23 cellular contexts compared by ENCODE assay signal in genomic region chr1:43583058-43583457, GRCh38. TPM values are rescaled to one million over a fixed set of nuclear protein-coding genes. Genes with fewer than 3 reads are reported as not detected.
DNase-seq lines count a peak whose midpoint lies in the region; ATAC-seq and TF ChIP-seq lines count a peak whose summit lies in the region.
"Had no signal": no experiment of that assay in that cellular context is flagged by ENCODE, and none has a peak within 500 bp of the region (broad histone marks: within the 10 kb centered on the region; RNA-seq: fewer than 3 reads in every experiment).

No MANE protein-coding gene starts in this region.

- peaks cover 3% of the 10 kb centered on the region for H3K4me1 Mint-ChIP-seq in activated naive CD4-positive, alpha-beta T cell treated with anti-CD3 and anti-CD28 coated beads for 36 hours (ENCODE audit: low read depth)
- peaks cover 62% of the 10 kb centered on the region for H3K4me1 Mint-ChIP-seq in brain
- H3K4me1 Mint-ChIP-seq: CD4-positive, alpha-beta memory T cell had no signal

- no peaks in the 10 kb centered on the region for H3K9me3 ChIP-seq in mucosa of stomach (ENCODE audit: control insufficient read depth, low read length)
- H3K9me3 ChIP-seq: mucosa of descending colon, SJSA1, testis had no signal

- H3K27me3 Mint-ChIP-seq in activated naive CD4-positive, alpha-beta T cell treated with anti-CD3 and anti-CD28 coated beads for 36 hours (ENCODE audit: low read depth), result no peaks in the 10 kb centered on the region
- no peaks in the 10 kb centered on the region for H3K27me3 Mint-ChIP-seq in brain
- H3K27me3 Mint-ChIP-seq: CD4-positive, alpha-beta memory T cell had no signal

- H3K4me1 ChIP-seq in mucosa of stomach (ENCODE audit: control insufficient read depth, insufficient read depth, low read length) (peaks cover 28% of the 10 kb centered on the region), urinary bladder (ENCODE audit: insufficient read depth) (no peaks in the 10 kb centered on the region)
- H3K4me1 ChIP-seq: testis had no signal

- H3K36me3 Mint-ChIP-seq in activated naive CD4-positive, alpha-beta T cell treated with anti-CD3 and anti-CD28 coated beads for 36 hours (ENCODE audit: low read depth), result no peaks in the 10 kb centered on the region
- peaks cover 22% of the 10 kb centered on the region for H3K36me3 Mint-ChIP-seq in brain
- H3K36me3 Mint-ChIP-seq: CD4-positive, alpha-beta memory T cell had no signal

- H3K27ac Mint-ChIP-seq in activated naive CD4-positive, alpha-beta T cell treated with anti-CD3 and anti-CD28 coated beads for 36 hours, result peak overlapping the region; percentile 19
- peak overlapping the region; percentile 2 to 88 (median 68) for H3K27ac Mint-ChIP-seq in brain
- H3K27ac Mint-ChIP-seq: CD4-positive, alpha-beta memory T cell; nephron had no signal

- no peak for DNase-seq in activated naive CD4-positive, alpha-beta T cell treated with anti-CD3 and anti-CD28 coated beads for 36 hours
- DNase-seq in activated naive CD4-positive, alpha-beta T cell treated with anti-CD3 and anti-CD28 coated beads, Interleukin-2, amount 50 U/mL, for 16 hours, result no peak
- DNase-seq in islet precursor cell, result no peak
- DNase-seq: CD4-positive, alpha-beta memory T cell; cerebellar nuclear complex; head of caudate nucleus; KG1; kidney glomerular epithelial cell; MM.1S; NCI-H1417 treated with DMSO at 0.1 percent for 48 hours; NCI-H748 treated with DMSO at 0.1 percent for 48 hours; right cardiac atrium; stimulated activated CD4-positive, alpha-beta T cell treated with anti-CD3 and anti-CD28 coated beads, Interleukin-2, amount 100 ng/mL, for 48 hours; testis had no signal

- WGBS in urinary bladder, result 93% methylated on average over 13 of the region's 13 CpGs

- H3K36me3 ChIP-seq in mucosa of stomach (ENCODE audit: control insufficient read depth, insufficient read depth, low read length), result peaks cover 7% of the 10 kb centered on the region
- no peaks in the 10 kb centered on the region for H3K36me3 ChIP-seq in urinary bladder (ENCODE audit: insufficient read depth)
- H3K36me3 ChIP-seq: SJSA1 had no signal

- no peak for TF ChIP-seq CTCF in brain (conservative IDR thresholded peaks at IDR 0.05)

- ATAC-seq in GM21381 (IDR thresholded peaks at IDR 0.05; ENCODE audit: unreplicated experiment) (no peak), HG02840 (IDR thresholded peaks at IDR 0.05; ENCODE audit: low FRiP score, unreplicated experiment) (no peak)

- H3K27ac ChIP-seq in urinary bladder (ENCODE audit: low read depth), result peak overlapping the region; percentile 24
- H3K27ac ChIP-seq: SJSA1, testis had no signal

- H3K27me3 ChIP-seq in mucosa of stomach (ENCODE audit: control insufficient read depth, insufficient read depth, low read length), result no peaks in the 10 kb centered on the region
- H3K27me3 ChIP-seq: SJSA1, testis had no signal

- CTCF ChIA-PET in activated naive CD4-positive, alpha-beta T cell treated with anti-CD3 and anti-CD28 coated beads for 36 hours (lab: Charles Lee), result no interaction called here

- H3K4me3 ChIP-seq in mucosa of stomach (ENCODE audit: low read length) (no peak overlapping the region), urinary bladder (ENCODE audit: low read depth, low read length) (no peak overlapping the region)
- H3K4me3 ChIP-seq: lung, mucosa of descending colon, SJSA1, testis had no signal

- peak overlapping the region; percentile 51 for H3K9ac ChIP-seq in mucosa of stomach (ENCODE audit: low read length)

- H3K4me3 Mint-ChIP-seq in activated naive CD4-positive, alpha-beta T cell treated with anti-CD3 and anti-CD28 coated beads for 36 hours, result no peak overlapping the region
- H3K4me3 Mint-ChIP-seq in brain, result no peak overlapping the region
- H3K4me3 Mint-ChIP-seq: CD4-positive, alpha-beta memory T cell; nephron had no signal

- no peaks in the 10 kb centered on the region for H3K9me3 Mint-ChIP-seq in activated naive CD4-positive, alpha-beta T cell treated with anti-CD3 and anti-CD28 coated beads for 36 hours
- no peaks in the 10 kb centered on the region for H3K9me3 Mint-ChIP-seq in brain
- H3K9me3 Mint-ChIP-seq: CD4-positive, alpha-beta memory T cell; nephron had no signal

- intact Hi-C loops in activated naive CD4-positive, alpha-beta T cell treated with anti-CD3 and anti-CD28 coated beads for 36 hours (cut with micrococcal nuclease), result no loop called here

RNA-seq across cellular contexts. Expression of gene PTPRF, which starts 52.4 kb away (rescaled TPM):
- total RNA-seq in activated naive CD4-positive, alpha-beta T cell treated with anti-CD3 and anti-CD28 coated beads for 36 hours, result 1 to 10 TPM; 1.0 to 2.3 TPM
- 147 TPM for polyA plus RNA-seq in brain (ENCODE audit: insufficient read depth, low read depth, low replicate concordance)
- 48.7 TPM for total RNA-seq in urinary bladder
- 66.3 TPM for polyA plus RNA-seq in urinary bladder
- total RNA-seq: CD4-positive, alpha-beta memory T cell had no signal
- polyA plus RNA-seq: CD4-positive, alpha-beta memory T cell had no signal

Comparison
In these comparisons a context has a peak if more than half of its experiments do, and no peak if none do; other contexts are left out.
1. RNA of gene PTPRF, which starts 52.4 kb away (total RNA-seq): 48.7 TPM in urinary bladder (single experiment); 1.0 to 2.3 TPM in activated naive CD4-positive, alpha-beta T cell treated with anti-CD3 and anti-CD28 coated beads for 36 hours; every median in the first group is over 10 times any median in the second.